ENCODE assay signal across 8 cellular contexts in genomic region chr12:95216704-95217376, GRCh38. TPM values are rescaled to one million over a fixed set of nuclear protein-coding genes. Genes with fewer than 3 reads are reported as not detected.
DNase-seq lines count a peak whose midpoint lies in the region; ATAC-seq and TF ChIP-seq lines count a peak whose summit lies in the region.

No MANE protein-coding gene starts in this region.

- peak overlapping the region; percentile 78 for H3K4me3 ChIP-seq in AG10803 (ENCODE audit: low read length)
- peak overlapping the region; percentile 86 for H3K4me3 ChIP-seq in OCI-LY1 (ENCODE audit: low read depth, low read length, poor library complexity, severe bottlenecking)
- peak overlapping the region; percentile 86 to 93 for H3K4me3 ChIP-seq in duodenal mucosa (ENCODE audit: low read depth in 1 of 2, low read length in 2 of 2)

- in situ Hi-C loops in GM13977 (cut with MboI; ENCODE audit: low pct_unique_long_range_greater_than_20kb, low sequenced_read_pairs, unreplicated experiment): no loop called here

- no peaks in the 10 kb centered on the region for H3K27me3 ChIP-seq in OCI-LY1 (ENCODE audit: insufficient read depth, low read length)
- no peaks in the 10 kb centered on the region for H3K27me3 ChIP-seq in duodenal mucosa (ENCODE audit: control insufficient read depth in 1 of 2, insufficient read depth in 2 of 2, low read length in 2 of 2)

- peaks cover 11% of the 10 kb centered on the region; the same call in 1 of the 2 replicates for H3K36me3 ChIP-seq in OCI-LY1 (ENCODE audit: insufficient read depth, low read length)
- no peaks in the 10 kb centered on the region for H3K36me3 ChIP-seq in duodenal mucosa (ENCODE audit: control insufficient read depth in 1 of 2, insufficient read depth in 2 of 2, low read length in 2 of 2)

- no peaks in the 10 kb centered on the region for H3K9me2 ChIP-seq in OCI-LY1 (ENCODE audit: low read depth, low read length)

- peaks cover 34% of the 10 kb centered on the region for H3K79me2 ChIP-seq in OCI-LY1 (ENCODE audit: insufficient read depth, low read length)

- H4K20me1 ChIP-seq in OCI-LY1 (ENCODE audit: insufficient read depth, low read length): no peaks in the 10 kb centered on the region

- H3K9ac ChIP-seq in OCI-LY1 (ENCODE audit: low read length) (peak overlapping the region; percentile 72), duodenal mucosa (ENCODE audit: low read depth in 1 of 2, low read length in 2 of 2) (peak overlapping the region; percentile 59 to 87)

- TF ChIP-seq CTCF in AG10803 (conservative IDR thresholded peaks at IDR 0.05; ENCODE audit: low read length) (no peak), OCI-LY1 (IDR thresholded peaks at IDR 0.05; ENCODE audit: low read length) (no peak), GM13977 (IDR thresholded peaks at IDR 0.05; ENCODE audit: extremely low read depth, insufficient read depth, missing control alignments) (no peak)

- H3K4me1 ChIP-seq in OCI-LY1 (ENCODE audit: insufficient read depth, low read length, severe bottlenecking) (peaks cover 35% of the 10 kb centered on the region), duodenal mucosa (ENCODE audit: control insufficient read depth in 1 of 2, insufficient read depth in 2 of 2, low read length in 2 of 2) (peaks cover 0 to 3% of the 10 kb centered on the region in 2 donors)

- H2AFZ ChIP-seq in OCI-LY1 (ENCODE audit: low read length): peak overlapping the region; percentile 70

- H3K4me2 ChIP-seq in OCI-LY1 (ENCODE audit: low read length): peak overlapping the region; percentile 90

- no peaks in the 10 kb centered on the region for H3F3A ChIP-seq in OCI-LY1 (ENCODE audit: insufficient read depth, low read length)

- DNase-seq in AG10803 (ENCODE audit: low read depth): no peak
- peak; percentile 14 for DNase-seq in mucosa of gallbladder (ENCODE audit: low spot score)
- no peak for DNase-seq in GM13977 (ENCODE audit: low spot score)
- no peak for DNase-seq in NCI-H2196 treated with DMSO at 0.1 percent for 48 hours (lab: John Stamatoyannopoulos, UW; ENCODE audit: unreplicated experiment)

- H3K27ac ChIP-seq in OCI-LY1 (ENCODE audit: low read depth, low read length, poor library complexity, severe bottlenecking): no peak overlapping the region
- H3K27ac ChIP-seq in duodenal mucosa (ENCODE audit: low read depth, low read length): peak overlapping the region; percentile 55

- peak; percentile 1 for ATAC-seq in GM18520 (IDR thresholded peaks at IDR 0.05; ENCODE audit: unreplicated experiment)
- peak; percentile 14 for ATAC-seq in HG03039 (IDR thresholded peaks at IDR 0.05; ENCODE audit: unreplicated experiment)

- H3K9me3 ChIP-seq in OCI-LY1 (ENCODE audit: low read length) (no peaks in the 10 kb centered on the region), duodenal mucosa (ENCODE audit: control insufficient read depth in 1 of 2, low read length in 2 of 2) (no peaks in the 10 kb centered on the region)

RNA-seq across cellular contexts. Expression of gene FGD6, which starts 0.4 kb away (rescaled TPM):
- 15.4 TPM for total RNA-seq in mucosa of gallbladder

RNA-seq across cellular contexts. Expression of gene VEZT, which starts 0.8 kb away (rescaled TPM):
- 57.5 TPM for total RNA-seq in mucosa of gallbladder
